In genomic region chr9:7273575-7273974, GRCh38 we compare ENCODE assay signal across 10 cellular contexts.
DNase-seq lines count a peak whose midpoint lies in the region; ATAC-seq, FAIRE-seq and TF ChIP-seq lines count a peak whose summit lies in the region.
"Had no signal": no experiment of that assay in that cellular context is flagged by ENCODE, and none has a peak within 500 bp of the region (broad histone marks: within the 10 kb centered on the region; RNA-seq: fewer than 3 reads in every experiment).

No MANE protein-coding gene starts in this region.

- H3K4me3 ChIP-seq in RWPE2 (ENCODE audit: severe bottlenecking) = no peak overlapping the region
- no peak overlapping the region for H3K4me3 ChIP-seq in tibial nerve

- no peaks in the 10 kb centered on the region for H3K4me1 ChIP-seq in RWPE2 (ENCODE audit: insufficient read depth, poor library complexity, severe bottlenecking)
- no peaks in the 10 kb centered on the region for H3K4me1 ChIP-seq in tibial nerve

- no peak for TF ChIP-seq EP300 in tibial nerve (IDR thresholded peaks at IDR 0.05)

- H3K9me3 ChIP-seq in RWPE2 (ENCODE audit: severe bottlenecking) = no peaks in the 10 kb centered on the region
- no peaks in the 10 kb centered on the region for H3K9me3 ChIP-seq in tibial nerve

- in situ Hi-C loops in GM13977 (cut with MboI; ENCODE audit: low pct_unique_long_range_greater_than_20kb, low sequenced_read_pairs, unreplicated experiment) = no loop called here

- H3K36me3 ChIP-seq in RWPE2 (ENCODE audit: low read depth) (no peaks in the 10 kb centered on the region), tibial nerve (no peaks in the 10 kb centered on the region)

- H3K27me3 ChIP-seq in RWPE2 (ENCODE audit: insufficient read depth, poor library complexity, severe bottlenecking) (peaks cover 31% of the 10 kb centered on the region), tibial nerve (peaks cover 0 to 3% of the 10 kb centered on the region in 2 donors)

- FAIRE-seq in RCC 7860 (lab: Jason Lieb, UNC) = no peak
- FAIRE-seq in urothelium cell line (lab: Jason Lieb, UNC) = no peak

- WGBS in tibial nerve, 2 donors = 46 to 50% methylated on average over 5 of the region's 5 CpGs

- TF ChIP-seq CTCF in GM13977 (IDR thresholded peaks at IDR 0.05; ENCODE audit: extremely low read depth, insufficient read depth, missing control alignments) (peak; percentile 31), RWPE2 (IDR thresholded peaks at IDR 0.05; ENCODE audit: poor library complexity, severe bottlenecking) (peak; percentile 48), tibial nerve (IDR thresholded peaks at IDR 0.05) (peak in 2 of 5 experiments; percentile 19 to 22)

- TF ChIP-seq POLR2A in tibial nerve (IDR thresholded peaks at IDR 0.05) = no peak

- H3K27ac ChIP-seq in RWPE2 (ENCODE audit: poor library complexity, severe bottlenecking) (no peak overlapping the region), tibial nerve (no peak overlapping the region)

- DNase-seq in GM13977 (ENCODE audit: low spot score) = no peak
- DNase-seq in RWPE2 (ENCODE audit: low spot score) = no peak
- DNase-seq in fibroblast of the conjunctiva (ENCODE audit: low read depth) = peak; percentile 1
- DNase-seq in renal cortical epithelial cell (ENCODE audit: low read depth) = peak; percentile 16
- DNase-seq in RCC 7860 (ENCODE audit: low spot score) = no peak
- no peak for DNase-seq in urothelium cell line (ENCODE audit: low spot score)
- no peak for DNase-seq in tibial nerve (ENCODE audit: low spot score in 2 of 2)
- DNase-seq: activated effector memory CD4-positive, alpha-beta T cell treated with anti-CD3 and anti-CD28 coated beads, Interleukin-2, amount 50 U/mL, for 16 hours; T-helper 1 cell had no signal

- ATAC-seq in RWPE2 (ENCODE audit: low read depth) (no peak), HG03432 (IDR thresholded peaks at IDR 0.05; ENCODE audit: unreplicated experiment) (no peak)

Comparison
In these comparisons a context has a peak if more than half of its experiments do, and no peak if none do; other contexts are left out.
1. DNase-seq: peak in fibroblast of the conjunctiva (single experiment) and renal cortical epithelial cell (single experiment); none in GM13977 (single experiment), RWPE2 (single experiment), RCC 7860 (single experiment), urothelium cell line (single experiment) and tibial nerve (0 of 2).